In genomic region chr9:112047538-112048066, GRCh38 we compare ENCODE assay signal across 17 cellular contexts.
A peak's percentile ranks its signal among the peaks of the same experiment; 100 is the strongest.
DNase-seq lines count a peak whose midpoint lies in the region; ATAC-seq and TF ChIP-seq lines count a peak whose summit lies in the region.
"Had no signal": no experiment of that assay in that cellular context is flagged by ENCODE, and none has a peak within 500 bp of the region (broad histone marks: within the 10 kb centered on the region; RNA-seq: fewer than 3 reads in every experiment).

No MANE protein-coding gene starts in this region.

- H4K8ac ChIP-seq in mesenchymal stem cell (ENCODE audit: low read length), result no peak overlapping the region

- H3K9ac ChIP-seq in mesenchymal stem cell (ENCODE audit: low read length), result no peak overlapping the region

- POLR2A ChIA-PET in activated CD8-positive, alpha-beta T cell treated with anti-CD3 and anti-CD28 coated beads, Interleukin-2, amount 10 ng/mL, durations not matched to agents 7 days and 5 days (lab: Charles Lee), result no interaction called here

- peaks cover 12% of the 10 kb centered on the region for H3K36me3 Mint-ChIP-seq in CD4-positive, CD25-positive, alpha-beta regulatory T cell
- H3K36me3 Mint-ChIP-seq in activated CD8-positive, alpha-beta T cell treated with anti-CD3 and anti-CD28 coated beads, Interleukin-2, amount 10 ng/mL, durations not matched to agents 7 days and 5 days (ENCODE audit: low read depth), result peaks cover 51% of the 10 kb centered on the region

- no peaks in the 10 kb centered on the region for H3K27me3 ChIP-seq in CD4-positive, CD25-positive, alpha-beta regulatory T cell (ENCODE audit: control insufficient read depth, insufficient read depth, low read length)
- no peaks in the 10 kb centered on the region for H3K27me3 ChIP-seq in mesenchymal stem cell (ENCODE audit: control insufficient read depth in 1 of 2, insufficient read depth in 1 of 2, low read length in 2 of 2)
- no peaks in the 10 kb centered on the region for H3K27me3 ChIP-seq in tibial artery
- H3K27me3 ChIP-seq: dorsolateral prefrontal cortex, ovary, sigmoid colon, uterus had no signal

- H3K23ac ChIP-seq in mesenchymal stem cell (ENCODE audit: low read length in 2 of 2), result no peak overlapping the region

- peaks cover 5 to 14% of the 10 kb centered on the region in 2 experiments for H3K9me3 ChIP-seq in CD4-positive, CD25-positive, alpha-beta regulatory T cell (ENCODE audit: control insufficient read depth in 2 of 2, low read length in 2 of 2)
- H3K9me3 ChIP-seq in mesenchymal stem cell (ENCODE audit: control insufficient read depth, low read length) (no peaks in the 10 kb centered on the region), tibial artery (no peaks in the 10 kb centered on the region)
- H3K9me3 ChIP-seq: ovary, sigmoid colon, uterus had no signal

- H2BK5ac ChIP-seq in mesenchymal stem cell (ENCODE audit: low read depth, low read length, poor library complexity, severe bottlenecking), result no peak overlapping the region

- intact Hi-C loops in tibial artery (cut with DNase I; ENCODE audit: low total_unique reads), result no loop called here

- peaks cover 2% of the 10 kb centered on the region for H3K79me1 ChIP-seq in mesenchymal stem cell (replicated peaks; ENCODE audit: low read length, poor library complexity, severe bottlenecking)

- H2AFZ ChIP-seq in mesenchymal stem cell (ENCODE audit: low read depth, low read length), result no peak overlapping the region

- H3K27ac ChIP-seq in CD4-positive, CD25-positive, alpha-beta regulatory T cell (ENCODE audit: insufficient read depth, low read length, poor library complexity, severe bottlenecking), result no peak overlapping the region
- no peak overlapping the region for H3K27ac ChIP-seq in mesenchymal stem cell (ENCODE audit: low read length, poor library complexity, severe bottlenecking)
- H3K27ac ChIP-seq in tibial artery, result no peak overlapping the region
- H3K27ac ChIP-seq: dorsolateral prefrontal cortex, ovary, SK-N-MC had no signal

- TF ChIP-seq CTCF in tibial artery (IDR thresholded peaks at IDR 0.05), result no peak

- H3K4ac ChIP-seq in mesenchymal stem cell (ENCODE audit: low read depth in 1 of 2, low read length in 2 of 2), result no peak overlapping the region

- H3K18ac ChIP-seq in mesenchymal stem cell (ENCODE audit: low read depth in 1 of 2, low read length in 2 of 2), result no peak overlapping the region

- H3K4me1 Mint-ChIP-seq in CD4-positive, CD25-positive, alpha-beta regulatory T cell, result peaks cover 0 to 14% (median 11%) of the 10 kb centered on the region in 4 donors
- peaks cover 13% of the 10 kb centered on the region for H3K4me1 Mint-ChIP-seq in activated CD8-positive, alpha-beta T cell treated with anti-CD3 and anti-CD28 coated beads, Interleukin-2, amount 10 ng/mL, durations not matched to agents 7 days and 5 days (ENCODE audit: low read depth)

- peak in 1 of 3 donors; percentile 22 for DNase-seq in CD4-positive, CD25-positive, alpha-beta regulatory T cell
- DNase-seq in HCEC 1CT (peak; percentile 26), mesenchymal stem cell (no peak), tibial artery (no peak), hippocampal formation (lab: John Stamatoyannopoulos, UW) (no peak)
- DNase-seq in activated CD8-positive, alpha-beta T cell treated with anti-CD3 and anti-CD28 coated beads, Interleukin-2, amount 10 ng/mL, durations not matched to agents 7 days and 5 days, result no peak
- DNase-seq: AML-193, dorsolateral prefrontal cortex, HFFc6, NCI-H526, ovary, sigmoid colon, T1000, uterus had no signal

- peak overlapping the region; percentile 99 for H2AK5ac ChIP-seq in mesenchymal stem cell (ENCODE audit: low read length, severe bottlenecking)

- peak in 1 of 2 donors; percentile 55 for ATAC-seq in CD4-positive, CD25-positive, alpha-beta regulatory T cell (ENCODE audit: low read depth in 2 of 2)
- ATAC-seq in activated CD8-positive, alpha-beta T cell treated with anti-CD3 and anti-CD28 coated beads, Interleukin-2, amount 10 ng/mL, durations not matched to agents 7 days and 5 days, result peak; percentile 53
- no peak for ATAC-seq in GM18505 (IDR thresholded peaks at IDR 0.05; ENCODE audit: unreplicated experiment)

- H3K4me3 ChIP-seq in CD4-positive, CD25-positive, alpha-beta regulatory T cell (ENCODE audit: low read depth, low read length), result no peak overlapping the region
- H3K4me3 ChIP-seq in mesenchymal stem cell (ENCODE audit: insufficient read depth in 1 of 2, low read depth in 1 of 2, low read length in 2 of 2), result no peak overlapping the region
- no peak overlapping the region for H3K4me3 ChIP-seq in tibial artery
- H3K4me3 ChIP-seq: dorsolateral prefrontal cortex, ovary, sigmoid colon, SK-N-MC, uterus had no signal

- H3K4me1 ChIP-seq in CD4-positive, CD25-positive, alpha-beta regulatory T cell (ENCODE audit: control insufficient read depth, insufficient read depth, low read length, poor library complexity, severe bottlenecking), result no peaks in the 10 kb centered on the region
- H3K4me1 ChIP-seq in mesenchymal stem cell (ENCODE audit: control insufficient read depth, insufficient read depth, low read depth, low read length) (peaks cover 13% of the 10 kb centered on the region), tibial artery (peaks cover 0 to 27% (median 18%) of the 10 kb centered on the region in 4 donors)

- H2BK15ac ChIP-seq in mesenchymal stem cell (ENCODE audit: low read depth, poor library complexity, severe bottlenecking), result peak overlapping the region; percentile 71

- no peaks in the 10 kb centered on the region for H3K36me3 ChIP-seq in CD4-positive, CD25-positive, alpha-beta regulatory T cell (ENCODE audit: control insufficient read depth, insufficient read depth, low read length)
- no peaks in the 10 kb centered on the region for H3K36me3 ChIP-seq in mesenchymal stem cell (ENCODE audit: control insufficient read depth in 1 of 2, insufficient read depth in 2 of 2, low read depth in 1 of 2, low read length in 2 of 2)
- H3K36me3 ChIP-seq in tibial artery, result no peaks in the 10 kb centered on the region
- H3K36me3 ChIP-seq: ovary, sigmoid colon, uterus had no signal

- no peaks in the 10 kb centered on the region for H3K27me3 Mint-ChIP-seq in CD4-positive, CD25-positive, alpha-beta regulatory T cell
- no peaks in the 10 kb centered on the region for H3K27me3 Mint-ChIP-seq in activated CD8-positive, alpha-beta T cell treated with anti-CD3 and anti-CD28 coated beads, Interleukin-2, amount 10 ng/mL, durations not matched to agents 7 days and 5 days (ENCODE audit: low read depth)

- CTCF ChIA-PET in activated CD8-positive, alpha-beta T cell treated with anti-CD3 and anti-CD28 coated beads, Interleukin-2, amount 10 ng/mL, durations not matched to agents 7 days and 5 days (lab: Charles Lee), result interaction anchor here (2.0 to 2.4 kb wide), 2 partner anchors 10 to 27 kb away, joined by 6 to 8 read pairs; no protein-coding TSS in a partner anchor

- peak overlapping the region in 1 of 4 donors; percentile 9 for H3K4me3 Mint-ChIP-seq in CD4-positive, CD25-positive, alpha-beta regulatory T cell
- no peak overlapping the region for H3K4me3 Mint-ChIP-seq in activated CD8-positive, alpha-beta T cell treated with anti-CD3 and anti-CD28 coated beads, Interleukin-2, amount 10 ng/mL, durations not matched to agents 7 days and 5 days
- H3K4me3 Mint-ChIP-seq: activated naive CD8-positive, alpha-beta T cell; HFFc6 had no signal

- no peak overlapping the region for H3K14ac ChIP-seq in mesenchymal stem cell (ENCODE audit: low read length in 2 of 2)

- TF ChIP-seq POLR2A in GM18505 (IDR thresholded peaks at IDR 0.05; ENCODE audit: borderline replicate concordance, extremely low read depth, insufficient read depth, insufficient read length), result no peak

- H3K4me2 ChIP-seq in mesenchymal stem cell (ENCODE audit: low read length, poor library complexity, severe bottlenecking), result no peak overlapping the region

- peak overlapping the region in 1 of 2 experiments; percentile 2 for H2BK12ac ChIP-seq in mesenchymal stem cell (ENCODE audit: low read length in 2 of 2)

- H4K91ac ChIP-seq in mesenchymal stem cell (ENCODE audit: low read length), result no peak overlapping the region

- peak overlapping the region in 2 of 3 donors; percentile 60 to 61 for H3K27ac Mint-ChIP-seq in CD4-positive, CD25-positive, alpha-beta regulatory T cell
- peak overlapping the region; percentile 59 for H3K27ac Mint-ChIP-seq in activated CD8-positive, alpha-beta T cell treated with anti-CD3 and anti-CD28 coated beads, Interleukin-2, amount 10 ng/mL, durations not matched to agents 7 days and 5 days
- H3K27ac Mint-ChIP-seq: activated naive CD8-positive, alpha-beta T cell; HFFc6 had no signal

- H3K9me3 Mint-ChIP-seq in CD4-positive, CD25-positive, alpha-beta regulatory T cell, result peaks cover 0 to 14% (median 4%) of the 10 kb centered on the region in 7 donors
- peaks cover 14% of the 10 kb centered on the region for H3K9me3 Mint-ChIP-seq in activated CD8-positive, alpha-beta T cell treated with anti-CD3 and anti-CD28 coated beads, Interleukin-2, amount 10 ng/mL, durations not matched to agents 7 days and 5 days (ENCODE audit: insufficient read depth)

- no peak overlapping the region for H2BK120ac ChIP-seq in mesenchymal stem cell (ENCODE audit: low read depth, low read length)
